Comparison of ENCODE assay signal across 1 cellular context in the genomic region with DNA sequence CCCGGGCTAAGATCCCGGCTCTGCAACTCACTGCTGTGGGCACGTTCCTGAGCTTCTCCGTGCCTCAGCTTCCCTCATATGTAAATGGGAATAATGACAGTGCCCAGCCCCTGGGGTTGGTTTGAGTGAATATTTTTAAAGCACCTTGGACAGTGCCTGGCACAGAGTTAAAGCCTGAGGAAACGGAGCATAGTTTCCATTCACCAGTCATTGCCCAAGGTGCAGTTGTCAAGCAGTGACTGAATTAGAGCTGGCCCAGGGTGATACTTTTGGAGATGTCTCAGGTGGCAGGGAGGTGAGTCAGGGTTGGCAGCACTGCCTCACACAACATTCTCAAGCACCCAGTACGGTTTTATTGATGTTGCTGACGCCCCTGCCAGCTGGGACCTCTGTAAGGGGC.
TF ChIP-seq lines count a peak whose summit lies in the region.

No MANE protein-coding gene starts in this region.

TF ChIP-seq in GM23338, 12 proteins besides CTCF, POLR2A, EP300 and RAD21:
- TF ChIP-seq, protein P1, sequence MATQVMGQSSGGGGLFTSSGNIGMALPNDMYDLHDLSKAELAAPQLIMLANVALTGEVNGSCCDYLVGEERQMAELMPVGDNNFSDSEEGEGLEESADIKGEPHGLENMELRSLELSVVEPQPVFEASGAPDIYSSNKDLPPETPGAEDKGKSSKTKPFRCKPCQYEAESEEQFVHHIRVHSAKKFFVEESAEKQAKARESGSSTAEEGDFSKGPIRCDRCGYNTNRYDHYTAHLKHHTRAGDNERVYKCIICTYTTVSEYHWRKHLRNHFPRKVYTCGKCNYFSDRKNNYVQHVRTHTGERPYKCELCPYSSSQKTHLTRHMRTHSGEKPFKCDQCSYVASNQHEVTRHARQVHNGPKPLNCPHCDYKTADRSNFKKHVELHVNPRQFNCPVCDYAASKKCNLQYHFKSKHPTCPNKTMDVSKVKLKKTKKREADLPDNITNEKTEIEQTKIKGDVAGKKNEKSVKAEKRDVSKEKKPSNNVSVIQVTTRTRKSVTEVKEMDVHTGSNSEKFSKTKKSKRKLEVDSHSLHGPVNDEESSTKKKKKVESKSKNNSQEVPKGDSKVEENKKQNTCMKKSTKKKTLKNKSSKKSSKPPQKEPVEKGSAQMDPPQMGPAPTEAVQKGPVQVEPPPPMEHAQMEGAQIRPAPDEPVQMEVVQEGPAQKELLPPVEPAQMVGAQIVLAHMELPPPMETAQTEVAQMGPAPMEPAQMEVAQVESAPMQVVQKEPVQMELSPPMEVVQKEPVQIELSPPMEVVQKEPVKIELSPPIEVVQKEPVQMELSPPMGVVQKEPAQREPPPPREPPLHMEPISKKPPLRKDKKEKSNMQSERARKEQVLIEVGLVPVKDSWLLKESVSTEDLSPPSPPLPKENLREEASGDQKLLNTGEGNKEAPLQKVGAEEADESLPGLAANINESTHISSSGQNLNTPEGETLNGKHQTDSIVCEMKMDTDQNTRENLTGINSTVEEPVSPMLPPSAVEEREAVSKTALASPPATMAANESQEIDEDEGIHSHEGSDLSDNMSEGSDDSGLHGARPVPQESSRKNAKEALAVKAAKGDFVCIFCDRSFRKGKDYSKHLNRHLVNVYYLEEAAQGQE (IDR thresholded peaks at IDR 0.05; ENCODE audit: unreplicated experiment) = peak; percentile 47
- TF ChIP-seq ZNF114 (CRISPR knock-in tag; IDR thresholded peaks at IDR 0.05) = no peak
